Comparison of ENCODE assay signal across 24 cellular contexts in the genomic region with DNA sequence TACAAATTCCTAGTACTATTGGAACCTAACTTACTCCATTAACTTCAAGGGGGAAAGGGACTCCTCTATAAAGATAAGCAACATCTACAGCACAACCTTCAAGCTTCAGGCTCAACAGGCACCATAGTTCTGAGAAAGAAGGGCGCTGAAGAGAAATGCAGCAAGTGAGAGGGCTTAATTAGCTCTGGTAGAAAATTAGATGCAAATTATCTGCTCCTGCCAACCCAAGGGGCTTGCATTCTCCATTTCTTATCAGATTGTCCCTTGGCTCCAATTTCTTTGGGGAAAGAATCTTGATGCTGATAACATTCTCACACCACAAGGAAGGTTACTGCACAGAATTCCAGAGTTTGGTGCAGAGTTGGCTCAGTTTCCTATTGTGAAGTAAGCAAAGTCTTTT.
DNase-seq lines count a peak whose midpoint lies in the region; ATAC-seq and TF ChIP-seq lines count a peak whose summit lies in the region.
"Had no signal": no experiment of that assay in that cellular context is flagged by ENCODE, and none has a peak within 500 bp of the region (broad histone marks: within the 10 kb centered on the region; RNA-seq: fewer than 3 reads in every experiment).

No MANE protein-coding gene starts in this region.

- H4K20me1 ChIP-seq in neural progenitor cell (ENCODE audit: low read depth), result no peaks in the 10 kb centered on the region
- H4K20me1 ChIP-seq: BLaER1 had no signal

- TF ChIP-seq POLR2A in heart left ventricle (IDR thresholded peaks at IDR 0.05), result no peak

- H3K79me2 ChIP-seq in neural progenitor cell (ENCODE audit: low read depth), result no peaks in the 10 kb centered on the region

- peak overlapping the region; percentile 67 for H2AFZ ChIP-seq in neural progenitor cell (replicated peaks)

- H3K27me3 ChIP-seq in endodermal cell (ENCODE audit: control insufficient read depth, insufficient read depth, low read length, poor library complexity, severe bottlenecking), result no peaks in the 10 kb centered on the region
- H3K27me3 ChIP-seq in neural progenitor cell, result no peaks in the 10 kb centered on the region
- H3K27me3 ChIP-seq in heart left ventricle, result no peaks in the 10 kb centered on the region
- H3K27me3 ChIP-seq: BE2C, BLaER1 had no signal

- 88% methylated on average over 1 of the region's 1 CpG; no CpG with 5 or more reads in 1 of the 2 experiments for WGBS in endodermal cell (ENCODE audit: insufficient coverage in 1 of 2, insufficient read length in 1 of 2), 2 experiments
- 47 to 60% (median 53%) methylated on average over 1 of the region's 1 CpG for WGBS in heart left ventricle, 4 donors

- no peaks in the 10 kb centered on the region for H3F3A ChIP-seq in neural progenitor cell (ENCODE audit: low read depth)

- H3K4me2 ChIP-seq in neural progenitor cell, result no peak overlapping the region
- H3K4me2 ChIP-seq: BLaER1 had no signal

- H3K36me3 Mint-ChIP-seq in endodermal cell (ENCODE audit: low read depth) (peaks cover 29% of the 10 kb centered on the region), neural progenitor cell (no peaks in the 10 kb centered on the region)
- H3K36me3 Mint-ChIP-seq: CD14-positive monocyte; CD4-positive, alpha-beta memory T cell; CD4-positive, CD25-positive, alpha-beta regulatory T cell; CD8-positive, alpha-beta memory T cell had no signal

- H3K27ac Mint-ChIP-seq in endodermal cell (peak overlapping the region; percentile 88), neural progenitor cell (no peak overlapping the region)
- H3K27ac Mint-ChIP-seq: CD14-positive monocyte; CD4-positive, alpha-beta memory T cell; CD4-positive, CD25-positive, alpha-beta regulatory T cell; CD8-positive, alpha-beta memory T cell had no signal

- ATAC-seq in heart left ventricle, result no peak

- DNase-seq in ELF-1 (ENCODE audit: low read depth, low spot score) (peak; percentile 11), astrocyte of the hippocampus (ENCODE audit: low read depth, low spot score) (peak; percentile 5), endodermal cell (no peak), neural progenitor cell (ENCODE audit: low spot score) (no peak), heart left ventricle (no peak), GOT3 (lab: John Stamatoyannopoulos, UW) (no peak), inferior parietal cortex (ENCODE audit: extremely low spot score) (no peak)
- DNase-seq: 8988T; ACHN; BE2C; C1 segment of cervical spinal cord; CD4-positive, alpha-beta memory T cell; CD4-positive, CD25-positive, alpha-beta regulatory T cell; CD8-positive, alpha-beta memory T cell; COR-L47; DMS 273 treated with DMSO at 0.1 percent for 48 hours; DMS153; DMS53; DMS79; DND-41; EL; GF-D8 had no signal

- TF ChIP-seq CTCF in endodermal cell (conservative IDR thresholded peaks at IDR 0.05) (no peak), neural progenitor cell (IDR thresholded peaks at IDR 0.05) (no peak), heart left ventricle (IDR thresholded peaks at IDR 0.05) (no peak)

- H3K9me3 Mint-ChIP-seq in endodermal cell (peaks cover 2% of the 10 kb centered on the region), neural progenitor cell (no peaks in the 10 kb centered on the region)

- H3K27ac ChIP-seq in endodermal cell (ENCODE audit: low read depth, low read length) (no peak overlapping the region), neural progenitor cell (no peak overlapping the region), heart left ventricle (no peak overlapping the region)
- H3K27ac ChIP-seq: BLaER1 had no signal

- intact Hi-C loops in heart left ventricle (cut with DNase I), result no loop called here

- H3K36me3 ChIP-seq in endodermal cell (ENCODE audit: control insufficient read depth, insufficient read depth, low read length), result peaks cover 4% of the 10 kb centered on the region
- no peaks in the 10 kb centered on the region for H3K36me3 ChIP-seq in neural progenitor cell
- no peaks in the 10 kb centered on the region for H3K36me3 ChIP-seq in heart left ventricle
- H3K36me3 ChIP-seq: BE2C, BLaER1 had no signal

- no peaks in the 10 kb centered on the region for H3K9me3 ChIP-seq in endodermal cell (ENCODE audit: control insufficient read depth, low read length)
- H3K9me3 ChIP-seq in neural progenitor cell (ENCODE audit: low read depth), result no peaks in the 10 kb centered on the region
- H3K9me3 ChIP-seq in heart left ventricle, result no peaks in the 10 kb centered on the region
- H3K9me3 ChIP-seq: BE2C, BLaER1 had no signal

- H3K4me1 ChIP-seq in endodermal cell (ENCODE audit: control insufficient read depth, insufficient read depth, low read length), result peaks cover 21% of the 10 kb centered on the region
- H3K4me1 ChIP-seq in neural progenitor cell, result peaks cover 4% of the 10 kb centered on the region
- no peaks in the 10 kb centered on the region for H3K4me1 ChIP-seq in heart left ventricle
- H3K4me1 ChIP-seq: BE2C, BLaER1 had no signal

- H3K27me3 Mint-ChIP-seq in endodermal cell (ENCODE audit: insufficient read depth) (no peaks in the 10 kb centered on the region), neural progenitor cell (ENCODE audit: insufficient read depth, low read depth) (peaks cover 4% of the 10 kb centered on the region)
- H3K27me3 Mint-ChIP-seq: CD4-positive, alpha-beta memory T cell; CD4-positive, CD25-positive, alpha-beta regulatory T cell had no signal

- H3K4me1 Mint-ChIP-seq in endodermal cell (peaks cover 74% of the 10 kb centered on the region), neural progenitor cell (peaks cover 29% of the 10 kb centered on the region)
- H3K4me1 Mint-ChIP-seq: CD14-positive monocyte; CD4-positive, alpha-beta memory T cell; CD4-positive, CD25-positive, alpha-beta regulatory T cell; CD8-positive, alpha-beta memory T cell had no signal

- H3K9ac ChIP-seq in endodermal cell (ENCODE audit: extremely low read depth, low read length, poor library complexity, severe bottlenecking), result peak overlapping the region; percentile 1
- H3K9ac ChIP-seq in neural progenitor cell, result no peak overlapping the region
- H3K9ac ChIP-seq: BLaER1 had no signal

- no peak overlapping the region for H3K4me3 Mint-ChIP-seq in endodermal cell
- no peak overlapping the region for H3K4me3 Mint-ChIP-seq in neural progenitor cell
- H3K4me3 Mint-ChIP-seq: CD14-positive monocyte; CD4-positive, alpha-beta memory T cell; CD4-positive, CD25-positive, alpha-beta regulatory T cell; CD8-positive, alpha-beta memory T cell had no signal

- peak overlapping the region; percentile 44 for H3K4me3 ChIP-seq in endodermal cell (ENCODE audit: low read length)
- no peak overlapping the region for H3K4me3 ChIP-seq in neural progenitor cell
- no peak overlapping the region for H3K4me3 ChIP-seq in heart left ventricle
- H3K4me3 ChIP-seq: BLaER1 had no signal

Comparison
In these comparisons a context has a peak if more than half of its experiments do, and no peak if none do; other contexts are left out.
1. DNase-seq: peak in ELF-1 (single experiment) and astrocyte of the hippocampus (single experiment); none in endodermal cell (single experiment), neural progenitor cell (single experiment), heart left ventricle (0 of 5), GOT3 (single experiment) and inferior parietal cortex (single experiment).